8 cellular contexts compared by ENCODE assay signal in the genomic region with DNA sequence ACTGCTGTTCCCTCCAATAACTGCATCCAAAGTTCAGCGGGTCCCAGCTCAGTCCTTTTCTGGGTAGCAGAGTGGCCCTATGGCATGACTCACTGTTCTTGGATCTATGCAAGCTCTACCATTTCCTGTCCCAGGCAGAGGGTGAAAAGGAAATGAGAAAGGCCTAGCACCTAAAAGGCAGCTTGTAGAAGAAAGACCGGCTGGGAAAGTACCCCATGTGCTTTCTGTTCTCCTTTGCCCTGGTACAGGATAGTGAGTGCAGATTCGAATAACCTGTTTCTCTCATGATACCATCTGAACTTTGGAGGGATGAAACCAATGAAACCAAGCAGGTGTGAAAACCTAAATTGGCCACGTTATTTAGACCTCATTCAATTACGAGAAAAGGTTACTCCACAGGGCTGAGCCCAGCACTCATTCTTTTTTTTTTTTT. TPM values are rescaled to one million over a fixed set of nuclear protein-coding genes. Genes with fewer than 3 reads are reported as not detected.
DNase-seq lines count a peak whose midpoint lies in the region; ATAC-seq and TF ChIP-seq lines count a peak whose summit lies in the region.

No MANE protein-coding gene starts in this region.

- no peaks in the 10 kb centered on the region for H3K27me3 Mint-ChIP-seq in activated CD8-positive, alpha-beta T cell treated with anti-CD3 and anti-CD28 coated beads for 36 hours
- H3K27me3 Mint-ChIP-seq in immature natural killer cell (ENCODE audit: low read depth in 3 of 3) = peaks cover 6 to 12% (median 12%) of the 10 kb centered on the region in 3 donors
- H3K27me3 Mint-ChIP-seq in stimulated activated naive CD8-positive, alpha-beta T cell treated with anti-CD3 and anti-CD28 coated beads, Interleukin-15, Interleukin-2, amounts not matched to agents 100 ng/mL and 50 ng/mL, for 24 hours = no peaks in the 10 kb centered on the region

- no peaks in the 10 kb centered on the region for H3K9me3 ChIP-seq in Karpas-422 (ENCODE audit: low read length)

- H3K27ac ChIP-seq in Karpas-422 (ENCODE audit: low read length) = no peak overlapping the region

- no peak overlapping the region for H3K9ac ChIP-seq in Karpas-422 (ENCODE audit: low read length)

- peaks cover 18% of the 10 kb centered on the region for H3K4me1 ChIP-seq in Karpas-422 (ENCODE audit: low read length)

- peak overlapping the region; percentile 83 for H3K27ac Mint-ChIP-seq in activated CD8-positive, alpha-beta T cell treated with anti-CD3 and anti-CD28 coated beads for 36 hours
- peak overlapping the region; percentile 61 to 95 (median 84) for H3K27ac Mint-ChIP-seq in immature natural killer cell
- H3K27ac Mint-ChIP-seq in stimulated activated naive CD8-positive, alpha-beta T cell treated with anti-CD3 and anti-CD28 coated beads, Interleukin-15, Interleukin-2, amounts not matched to agents 100 ng/mL and 50 ng/mL, for 24 hours = peak overlapping the region; percentile 69

- peaks cover 5% of the 10 kb centered on the region for H3K36me3 ChIP-seq in GM06990 (ENCODE audit: control insufficient read depth, insufficient read depth, low read length)
- H3K36me3 ChIP-seq in Karpas-422 (ENCODE audit: insufficient read depth, low read length) = peaks cover 11% of the 10 kb centered on the region; the same call in 1 of the 2 replicates

- no peaks in the 10 kb centered on the region for H3K79me2 ChIP-seq in Karpas-422 (ENCODE audit: low read length)

- no peaks in the 10 kb centered on the region for H3K9me3 Mint-ChIP-seq in activated CD8-positive, alpha-beta T cell treated with anti-CD3 and anti-CD28 coated beads for 36 hours
- H3K9me3 Mint-ChIP-seq in immature natural killer cell = no peaks in the 10 kb centered on the region
- no peaks in the 10 kb centered on the region for H3K9me3 Mint-ChIP-seq in stimulated activated naive CD8-positive, alpha-beta T cell treated with anti-CD3 and anti-CD28 coated beads, Interleukin-15, Interleukin-2, amounts not matched to agents 100 ng/mL and 50 ng/mL, for 24 hours

- peak overlapping the region; percentile 31 for H3K4me3 Mint-ChIP-seq in activated CD8-positive, alpha-beta T cell treated with anti-CD3 and anti-CD28 coated beads for 36 hours
- peak overlapping the region; percentile 44 to 81 (median 61) for H3K4me3 Mint-ChIP-seq in immature natural killer cell
- peak overlapping the region; percentile 20 for H3K4me3 Mint-ChIP-seq in stimulated activated naive CD8-positive, alpha-beta T cell treated with anti-CD3 and anti-CD28 coated beads, Interleukin-15, Interleukin-2, amounts not matched to agents 100 ng/mL and 50 ng/mL, for 24 hours

- POLR2A ChIA-PET in activated CD8-positive, alpha-beta T cell treated with anti-CD3 and anti-CD28 coated beads for 36 hours (lab: Charles Lee) = interaction anchor here (0.6 to 7.2 kb wide), 10 partner anchors 8 to 136 kb away, joined by 3 to 75 read pairs (median 4); a partner anchor contains a TSS

- peak; percentile 90 for ATAC-seq in GM21723 (IDR thresholded peaks at IDR 0.05; ENCODE audit: unreplicated experiment)
- ATAC-seq in activated CD8-positive, alpha-beta T cell treated with anti-CD3 and anti-CD28 coated beads for 36 hours = peak; percentile 96

- H3K36me3 Mint-ChIP-seq in activated CD8-positive, alpha-beta T cell treated with anti-CD3 and anti-CD28 coated beads for 36 hours (ENCODE audit: low read depth) = peaks cover 30% of the 10 kb centered on the region
- peaks cover 12 to 17% (median 12%) of the 10 kb centered on the region in 3 donors for H3K36me3 Mint-ChIP-seq in immature natural killer cell
- peaks cover 32% of the 10 kb centered on the region for H3K36me3 Mint-ChIP-seq in stimulated activated naive CD8-positive, alpha-beta T cell treated with anti-CD3 and anti-CD28 coated beads, Interleukin-15, Interleukin-2, amounts not matched to agents 100 ng/mL and 50 ng/mL, for 24 hours (ENCODE audit: low read depth)

- intact Hi-C loops in activated CD8-positive, alpha-beta T cell treated with anti-CD3 and anti-CD28 coated beads for 36 hours (cut with micrococcal nuclease) = loop anchor here (10.0 kb wide), 1 partner anchor 54 kb away; no protein-coding TSS in a partner anchor

- DNase-seq in GM06990 (ENCODE audit: extremely low read depth, insufficient read length) (peak; percentile 88), Karpas-422 (peak; percentile 67), immature natural killer cell (peak; percentile 81 to 85 (median 83)), COR-L47 (lab: John Stamatoyannopoulos, UW) (no peak), GM03348 (ENCODE audit: low spot score) (no peak)
- DNase-seq in activated CD8-positive, alpha-beta T cell treated with anti-CD3 and anti-CD28 coated beads for 36 hours = peak; percentile 89

- peaks cover 52% of the 10 kb centered on the region for H3K4me1 Mint-ChIP-seq in activated CD8-positive, alpha-beta T cell treated with anti-CD3 and anti-CD28 coated beads for 36 hours (ENCODE audit: low read depth)
- peaks cover 45 to 53% of the 10 kb centered on the region in 2 donors for H3K4me1 Mint-ChIP-seq in immature natural killer cell
- H3K4me1 Mint-ChIP-seq in stimulated activated naive CD8-positive, alpha-beta T cell treated with anti-CD3 and anti-CD28 coated beads, Interleukin-15, Interleukin-2, amounts not matched to agents 100 ng/mL and 50 ng/mL, for 24 hours (ENCODE audit: low read depth) = peaks cover 58% of the 10 kb centered on the region

- H3K4me2 ChIP-seq in Karpas-422 (ENCODE audit: low read depth, low read length, poor library complexity, severe bottlenecking) = no peak overlapping the region

- CTCF ChIA-PET in activated CD8-positive, alpha-beta T cell treated with anti-CD3 and anti-CD28 coated beads for 36 hours (lab: Charles Lee) = interaction anchor here (0.8 to 4.8 kb wide), 8 partner anchors 11 to 134 kb away, joined by 3 to 33 read pairs (median 4); a partner anchor contains a TSS

- TF ChIP-seq CTCF in GM06990 (IDR thresholded peaks at IDR 0.05; ENCODE audit: insufficient read depth, low read length, poor library complexity, severe bottlenecking) = no peak
- TF ChIP-seq CTCF in activated CD8-positive, alpha-beta T cell treated with anti-CD3 and anti-CD28 coated beads for 36 hours (IDR thresholded peaks at IDR 0.05) = no peak

- H2AFZ ChIP-seq in Karpas-422 (ENCODE audit: low read length) = no peak overlapping the region

- no peaks in the 10 kb centered on the region for H4K20me1 ChIP-seq in Karpas-422 (ENCODE audit: insufficient read depth, low read depth, low read length)

- no peaks in the 10 kb centered on the region for H3K9me2 ChIP-seq in Karpas-422 (replicated peaks; ENCODE audit: insufficient read depth, low read length)

- H3K27me3 ChIP-seq in GM06990 (replicated peaks; ENCODE audit: control insufficient read depth, insufficient read depth, low read length) (no peaks in the 10 kb centered on the region), Karpas-422 (ENCODE audit: low read length) (no peaks in the 10 kb centered on the region)

- H3K4me3 ChIP-seq in GM06990 (replicated peaks; ENCODE audit: low read depth, low read length) (no peak overlapping the region), Karpas-422 (ENCODE audit: low read length) (no peak overlapping the region)

RNA-seq across cellular contexts. Expression of a gene that starts 12.7 kb away (rescaled TPM):
- 17.5 and 20.3 TPM in 2 replicates for total RNA-seq in Karpas-422 (2014; rRNA removed; shearing (Covaris generic); ENCODE audit: low replicate concordance)
- 10 to 100 TPM; 20.7 to 21.3 TPM for total RNA-seq in activated CD8-positive, alpha-beta T cell treated with anti-CD3 and anti-CD28 coated beads for 36 hours
- under 1 TPM in 2 of 3 donors, not detected in 1; 0.20 to 0.47 TPM for polyA plus RNA-seq in immature natural killer cell

RNA-seq across cellular contexts. Expression of a gene that starts 15.0 kb away (rescaled TPM):
- 60.4 and 86.1 TPM in 2 replicates for total RNA-seq in Karpas-422 (2014; rRNA removed; shearing (Covaris generic); ENCODE audit: low replicate concordance)
- 10 to 100 TPM; 35.7 to 39.5 TPM for total RNA-seq in activated CD8-positive, alpha-beta T cell treated with anti-CD3 and anti-CD28 coated beads for 36 hours
- 1 to 10 TPM; 5.9 to 8.9 (median 8.4) TPM for polyA plus RNA-seq in immature natural killer cell

RNA-seq across cellular contexts. Expression of a gene that starts 42.4 kb away (rescaled TPM):
- 21.0 and 34.2 TPM in 2 replicates for total RNA-seq in Karpas-422 (2014; rRNA removed; shearing (Covaris generic); ENCODE audit: low replicate concordance)
- total RNA-seq in activated CD8-positive, alpha-beta T cell treated with anti-CD3 and anti-CD28 coated beads for 36 hours = 10 to 100 TPM; 50.8 to 58.7 TPM
- 100 to 1,000 TPM; 104 to 137 (median 135) TPM for polyA plus RNA-seq in immature natural killer cell

RNA-seq across cellular contexts. Expression of a gene that starts 42.6 kb away (rescaled TPM):
- total RNA-seq in Karpas-422 (2014; rRNA removed; shearing (Covaris generic); ENCODE audit: low replicate concordance) = 31.5 and 39.5 TPM in 2 replicates
- 10 to 100 TPM; 14.3 to 15.1 TPM for total RNA-seq in activated CD8-positive, alpha-beta T cell treated with anti-CD3 and anti-CD28 coated beads for 36 hours
- polyA plus RNA-seq in immature natural killer cell = 10 to 100 TPM; 36.1 to 49.2 (median 41.5) TPM

Comparison
In these comparisons a context has a peak if more than half of its experiments do, and no peak if none do; other contexts are left out.
1. DNase-seq: peak in GM06990 (single experiment), Karpas-422 (single experiment), activated CD8-positive, alpha-beta T cell treated with anti-CD3 and anti-CD28 coated beads for 36 hours (single experiment) and immature natural killer cell (3 of 3); none in COR-L47 (single experiment) and GM03348 (single experiment).
2. Peak in every context shown above with its lines, with median percentiles within 50 percentile points of each other: H3K27ac Mint-ChIP-seq and H3K4me3 Mint-ChIP-seq.